Comparison of ENCODE assay signal across 20 cellular contexts in genomic region chr7:34211003-34211402, GRCh38.
DNase-seq lines count a peak whose midpoint lies in the region; ATAC-seq, FAIRE-seq and TF ChIP-seq lines count a peak whose summit lies in the region.
"Had no signal": no experiment of that assay in that cellular context is flagged by ENCODE, and none has a peak within 500 bp of the region (broad histone marks: within the 10 kb centered on the region; RNA-seq: fewer than 3 reads in every experiment).

No MANE protein-coding gene starts in this region.

- H3F3A ChIP-seq in GM23338 (replicated peaks; ENCODE audit: low read depth) = no peaks in the 10 kb centered on the region

- TF ChIP-seq POLR2A in A549 (IDR thresholded peaks at IDR 0.05; ENCODE audit: low read length) = no peak

- peaks cover 11% of the 10 kb centered on the region for H3K4me1 Mint-ChIP-seq in GM23338

- H3K4me3 Mint-ChIP-seq in GM23338 = no peak overlapping the region
- H3K4me3 Mint-ChIP-seq: CD4-positive, alpha-beta T cell; H9 had no signal

- H3K27me3 ChIP-seq in GM23338 (ENCODE audit: insufficient read depth) = no peaks in the 10 kb centered on the region

- peaks cover 3% of the 10 kb centered on the region; the same call in 1 of the 2 replicates for H3K9me2 ChIP-seq in GM23338 (ENCODE audit: insufficient read depth)

- H3K9me3 ChIP-seq in A549 = no peaks in the 10 kb centered on the region

- peaks cover 6% of the 10 kb centered on the region; the same call in 2 of the 3 replicates for H3K36me3 Mint-ChIP-seq in GM23338 (ENCODE audit: low read depth)

- CTCF ChIA-PET in A549 (lab: Yijun Ruan, JAX) = interaction anchor here (0.6 to 1.7 kb wide), 6 partner anchors 12 to 968 kb away, joined by 3 to 6 read pairs (median 4); no protein-coding TSS in a partner anchor

- H3K4me2 ChIP-seq in A549 (peak overlapping the region; percentile 60), GM23338 (no peak overlapping the region)

- TF ChIP-seq RAD21 in A549 (conservative IDR thresholded peaks at IDR 0.05 in 1 of 2, IDR thresholded peaks at IDR 0.05 in 1 of 2) = no peak

- no peaks in the 10 kb centered on the region for H4K20me1 ChIP-seq in GM23338 (replicated peaks; ENCODE audit: insufficient read depth)

- FAIRE-seq in A549 (lab: Jason Lieb, UNC) = peak; percentile 61
- FAIRE-seq: GM12892, HepG2, HTR-8/SVneo had no signal

- H2AFZ ChIP-seq in GM23338 = no peak overlapping the region
- H2AFZ ChIP-seq: GM23248 had no signal

- peaks cover 29% of the 10 kb centered on the region for H3K4me1 ChIP-seq in A549
- H3K4me1 ChIP-seq in GM23338 (ENCODE audit: insufficient read depth) = peaks cover 9% of the 10 kb centered on the region

- H3K36me3 ChIP-seq in GM23338 (ENCODE audit: insufficient read depth) = no peaks in the 10 kb centered on the region

- peaks cover 3% of the 10 kb centered on the region; the same call in 1 of the 3 replicates for H3K9me3 Mint-ChIP-seq in GM23338
- H3K9me3 Mint-ChIP-seq: CD4-positive, alpha-beta T cell; H9 had no signal

- peak in 1 of 2 experiments; percentile 50 for DNase-seq in A549 (ENCODE audit: low read depth in 1 of 2, low spot score in 1 of 2)
- peak; percentile 6 for DNase-seq in GM23338 (ENCODE audit: low spot score)
- DNase-seq in left kidney (ENCODE audit: low read depth, low spot score) = peak; percentile 83
- no peak for DNase-seq in occipital lobe (lab: John Stamatoyannopoulos, UW)
- no peak for DNase-seq in H4 (ENCODE audit: low spot score)
- no peak for DNase-seq in dermis blood vessel endothelial cell
- DNase-seq: 8988T; ACHN; C1 segment of cervical spinal cord; CD4-positive, alpha-beta T cell; DMS79 treated with DMSO at 0.1 percent for 48 hours; EL; GDM1; GM23248; H9 had no signal

- ATAC-seq in A549 = peak; percentile 63 to 88; a peak in 5 of 6 replicates
- ATAC-seq in GM23338 = peak; percentile 34; the same call in 1 of the 3 replicates
- ATAC-seq in SK-N-SH treated with all-trans-retinoic acid at 6 μM for 48 hours = peak; percentile 46; the same call in 2 of the 3 replicates
- no peak for ATAC-seq in GM21723 (IDR thresholded peaks at IDR 0.05; ENCODE audit: unreplicated experiment)
- ATAC-seq: HepG2 had no signal

- no peaks in the 10 kb centered on the region for H3K79me2 ChIP-seq in GM23338 (replicated peaks; ENCODE audit: insufficient read depth)

- peaks cover 5% of the 10 kb centered on the region for H3K27me3 Mint-ChIP-seq in GM23338 (ENCODE audit: insufficient read depth, low read depth, poor library complexity)
- H3K27me3 Mint-ChIP-seq: CD4-positive, alpha-beta T cell had no signal

- POLR2A ChIA-PET in A549 (lab: Yijun Ruan, JAX) = no interaction called here

- TF ChIP-seq CTCF in A549 (IDR thresholded peaks at IDR 0.05) (no peak), GM23338 (conservative IDR thresholded peaks at IDR 0.05; ENCODE audit: low read depth in 2 of 2) (no peak)

- H3K27ac ChIP-seq in A549 = peak overlapping the region; percentile 36 to 40; a peak in 2 of 6 replicates
- H3K27ac ChIP-seq in GM23338 (ENCODE audit: low read depth) = no peak overlapping the region
- H3K27ac ChIP-seq: GM23248 had no signal

- H3K4me3 ChIP-seq in A549 (no peak overlapping the region), GM23338 (no peak overlapping the region)
- H3K4me3 ChIP-seq: GM23248 had no signal

- no peak for TF ChIP-seq EP300 in A549 (IDR thresholded peaks at IDR 0.05)

- H3K27ac Mint-ChIP-seq in GM23338 = no peak overlapping the region
- H3K27ac Mint-ChIP-seq: CD4-positive, alpha-beta T cell; H9 had no signal

TF ChIP-seq in A549, 52 proteins besides CTCF, POLR2A, EP300 and RAD21 (continues in another document):
- TF ChIP-seq NFE2L2 (conservative IDR thresholded peaks at IDR 0.05; ENCODE audit: low read length) = no peak
- TF ChIP-seq RFX5 (IDR thresholded peaks at IDR 0.05) = no peak
- no peak for TF ChIP-seq RNF2 (IDR thresholded peaks at IDR 0.05; ENCODE audit: borderline replicate concordance, low read depth)
- no peak for TF ChIP-seq HOXA7 (CRISPR knock-in tag; IDR thresholded peaks at IDR 0.05)
- TF ChIP-seq JUNB (IDR thresholded peaks at IDR 0.05) = no peak
- TF ChIP-seq, protein P1, sequence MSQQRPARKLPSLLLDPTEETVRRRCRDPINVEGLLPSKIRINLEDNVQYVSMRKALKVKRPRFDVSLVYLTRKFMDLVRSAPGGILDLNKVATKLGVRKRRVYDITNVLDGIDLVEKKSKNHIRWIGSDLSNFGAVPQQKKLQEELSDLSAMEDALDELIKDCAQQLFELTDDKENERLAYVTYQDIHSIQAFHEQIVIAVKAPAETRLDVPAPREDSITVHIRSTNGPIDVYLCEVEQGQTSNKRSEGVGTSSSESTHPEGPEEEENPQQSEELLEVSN (IDR thresholded peaks at IDR 0.05; ENCODE audit: borderline replicate concordance, low read depth) = no peak
- no peak for TF ChIP-seq ZFP36 (IDR thresholded peaks at IDR 0.05; ENCODE audit: borderline replicate concordance, partially characterized antibody)
- no peak for TF ChIP-seq EHMT2 (IDR thresholded peaks at IDR 0.05; ENCODE audit: low read depth)
- TF ChIP-seq KDM1A (IDR thresholded peaks at IDR 0.05; ENCODE audit: low read depth) = no peak
- TF ChIP-seq GATA3 (IDR thresholded peaks at IDR 0.05; ENCODE audit: borderline replicate concordance) = no peak; the same call in 1 of the 2 replicates
- TF ChIP-seq RARB (CRISPR knock-in tag; IDR thresholded peaks at IDR 0.05) = no peak
- no peak for TF ChIP-seq ATOH8 (CRISPR knock-in tag; IDR thresholded peaks at IDR 0.05; ENCODE audit: low read depth)

TF ChIP-seq in GM23338, 12 proteins besides CTCF, POLR2A, EP300 and RAD21:
- TF ChIP-seq EZH2 (IDR thresholded peaks at IDR 0.05; ENCODE audit: low read depth, unreplicated experiment) = no peak

TF ChIP-seq in SK-N-SH treated with all-trans-retinoic acid at 6 μM for 48 hours, 23 proteins besides CTCF, POLR2A, EP300 and RAD21:
- no peak for TF ChIP-seq BACH2 (CRISPR knock-in tag; IDR thresholded peaks at IDR 0.05; ENCODE audit: borderline replicate concordance)
- TF ChIP-seq TOX (CRISPR knock-in tag; IDR thresholded peaks at IDR 0.05; ENCODE audit: borderline replicate concordance) = no peak
- TF ChIP-seq SNAI2 (CRISPR knock-in tag; IDR thresholded peaks at IDR 0.05) = no peak
- TF ChIP-seq TCF4 (CRISPR knock-in tag; IDR thresholded peaks at IDR 0.05; ENCODE audit: borderline replicate concordance) = no peak
- TF ChIP-seq, protein P2, sequence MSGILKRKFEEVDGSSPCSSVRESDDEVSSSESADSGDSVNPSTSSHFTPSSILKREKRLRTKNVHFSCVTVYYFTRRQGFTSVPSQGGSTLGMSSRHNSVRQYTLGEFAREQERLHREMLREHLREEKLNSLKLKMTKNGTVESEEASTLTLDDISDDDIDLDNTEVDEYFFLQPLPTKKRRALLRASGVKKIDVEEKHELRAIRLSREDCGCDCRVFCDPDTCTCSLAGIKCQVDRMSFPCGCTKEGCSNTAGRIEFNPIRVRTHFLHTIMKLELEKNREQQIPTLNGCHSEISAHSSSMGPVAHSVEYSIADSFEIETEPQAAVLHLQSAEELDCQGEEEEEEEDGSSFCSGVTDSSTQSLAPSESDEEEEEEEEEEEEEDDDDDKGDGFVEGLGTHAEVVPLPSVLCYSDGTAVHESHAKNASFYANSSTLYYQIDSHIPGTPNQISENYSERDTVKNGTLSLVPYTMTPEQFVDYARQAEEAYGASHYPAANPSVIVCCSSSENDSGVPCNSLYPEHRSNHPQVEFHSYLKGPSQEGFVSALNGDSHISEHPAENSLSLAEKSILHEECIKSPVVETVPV (CRISPR knock-in tag; IDR thresholded peaks at IDR 0.05) = no peak
- no peak for TF ChIP-seq ZNF565 (CRISPR knock-in tag; conservative IDR thresholded peaks at IDR 0.05; ENCODE audit: low read depth)
TF ChIP-seq in SK-N-SH treated with all-trans-retinoic acid at 6 μM for 48 hours: peak in this region for 0.

Comparison
In these comparisons a context has a peak if more than half of its experiments do, and no peak if none do; other contexts are left out.
1. DNase-seq: peak in GM23338 (single experiment) and left kidney (single experiment); none in occipital lobe (single experiment), H4 (single experiment) and dermis blood vessel endothelial cell (single experiment).